26 cellular contexts compared by ENCODE assay signal in the genomic region with DNA sequence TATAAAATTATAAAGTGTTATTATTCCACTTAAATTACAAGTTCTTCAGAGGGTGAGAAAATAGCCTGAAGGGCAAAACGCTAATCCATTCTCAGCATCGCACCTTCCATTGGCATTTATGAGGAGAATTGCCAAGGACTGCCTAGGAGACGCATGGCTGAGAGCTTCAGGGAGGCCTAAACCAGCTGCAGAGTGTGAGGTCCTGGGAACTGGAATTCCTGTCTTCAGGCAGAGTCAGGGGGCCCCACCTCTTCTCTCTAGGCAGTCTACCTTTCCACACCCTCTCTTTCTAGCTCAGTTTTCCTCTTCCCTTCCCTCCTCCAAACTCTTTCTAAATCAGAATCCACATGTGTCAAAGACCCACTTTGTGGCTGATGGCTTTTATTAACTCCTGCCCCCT. TPM values are rescaled to one million over a fixed set of nuclear protein-coding genes. Genes with fewer than 3 reads are reported as not detected.
A peak's percentile ranks its signal among the peaks of the same experiment; 100 is the strongest.
DNase-seq lines count a peak whose midpoint lies in the region; ATAC-seq, FAIRE-seq and TF ChIP-seq lines count a peak whose summit lies in the region.
"Had no signal": no experiment of that assay in that cellular context is flagged by ENCODE, and none has a peak within 500 bp of the region (broad histone marks: within the 10 kb centered on the region; RNA-seq: fewer than 3 reads in every experiment).

No MANE protein-coding gene starts in this region.

- DNase-seq in H54 (ENCODE audit: insufficient read length, low spot score): no peak
- no peak for DNase-seq in WTC11 (ENCODE audit: low spot score)
- no peak for DNase-seq in memory B cell (ENCODE audit: low spot score in 2 of 2)
- DNase-seq in renal cortical epithelial cell (ENCODE audit: low read depth): peak; percentile 14
- no peak for DNase-seq in NCI-H748 treated with DMSO at 0.1 percent for 48 hours (lab: John Stamatoyannopoulos, UW)
- no peak for DNase-seq in DMS153 (lab: John Stamatoyannopoulos, UW)
- DNase-seq: CD8-positive, alpha-beta T cell; DMS 273 treated with DMSO at 0.1 percent for 48 hours; GM23248; HCEC 1CT; NCI-H1092; NCI-H1417 treated with DMSO at 0.1 percent for 48 hours; NCI-H1694 treated with DMSO at 0.1 percent for 48 hours; NCI-H2081; NCI-H2227 treated with DMSO at 0.1 percent for 48 hours; NCI-H510A; NCI-H774; Right ventricle myocardium superior; RPMI8226; T-helper 1 cell had no signal

- H3K4me1 Mint-ChIP-seq in WTC11 (peaks cover 9% of the 10 kb centered on the region), memory B cell (peaks cover 6% of the 10 kb centered on the region)

- H3K27me3 Mint-ChIP-seq in WTC11 (ENCODE audit: low read depth) (no peaks in the 10 kb centered on the region), memory B cell (peaks cover under 1% of the 10 kb centered on the region)

- no peaks in the 10 kb centered on the region for H3K36me3 Mint-ChIP-seq in WTC11
- H3K36me3 Mint-ChIP-seq in memory B cell: no peaks in the 10 kb centered on the region
- H3K36me3 Mint-ChIP-seq: CD8-positive, alpha-beta T cell; IgD-negative memory B cell had no signal

- POLR2A ChIA-PET in WTC11 (lab: Charles Lee): no interaction called here

- H3K27ac Mint-ChIP-seq in WTC11: no peak overlapping the region
- peak overlapping the region; percentile 12 for H3K27ac Mint-ChIP-seq in memory B cell
- H3K27ac Mint-ChIP-seq: CD8-positive, alpha-beta T cell had no signal

- no peak for TF ChIP-seq POLR2A in H54 (IDR thresholded peaks at IDR 0.05; ENCODE audit: low read depth, low read length)

- FAIRE-seq in H54 (lab: Jason Lieb, UNC): peak; percentile 77
- FAIRE-seq: GM18507 had no signal

- no peak overlapping the region for H3K4me3 Mint-ChIP-seq in WTC11
- H3K4me3 Mint-ChIP-seq in memory B cell: no peak overlapping the region
- H3K4me3 Mint-ChIP-seq: CD8-positive, alpha-beta T cell; IgD-negative memory B cell had no signal

- CTCF ChIA-PET in WTC11 (lab: Charles Lee): interaction anchor here (1.2 kb wide), 1 partner anchor 14 kb away, joined by 4 read pairs; no protein-coding TSS in a partner anchor

- TF ChIP-seq CTCF in WTC11 (IDR thresholded peaks at IDR 0.05): no peak

- ATAC-seq in WTC11: peak; percentile 91
- no peak for ATAC-seq in memory B cell (ENCODE audit: low read depth)
- no peak for ATAC-seq in GM19023 (IDR thresholded peaks at IDR 0.05; ENCODE audit: unreplicated experiment)
- ATAC-seq: CD8-positive, alpha-beta T cell had no signal

- no peaks in the 10 kb centered on the region for H3K9me3 Mint-ChIP-seq in WTC11
- no peaks in the 10 kb centered on the region for H3K9me3 Mint-ChIP-seq in memory B cell
- H3K9me3 Mint-ChIP-seq: CD8-positive, alpha-beta T cell; IgD-negative memory B cell had no signal

TF ChIP-seq in WTC11, 78 proteins besides CTCF, POLR2A, EP300 and RAD21:
- TF ChIP-seq, protein P1, sequence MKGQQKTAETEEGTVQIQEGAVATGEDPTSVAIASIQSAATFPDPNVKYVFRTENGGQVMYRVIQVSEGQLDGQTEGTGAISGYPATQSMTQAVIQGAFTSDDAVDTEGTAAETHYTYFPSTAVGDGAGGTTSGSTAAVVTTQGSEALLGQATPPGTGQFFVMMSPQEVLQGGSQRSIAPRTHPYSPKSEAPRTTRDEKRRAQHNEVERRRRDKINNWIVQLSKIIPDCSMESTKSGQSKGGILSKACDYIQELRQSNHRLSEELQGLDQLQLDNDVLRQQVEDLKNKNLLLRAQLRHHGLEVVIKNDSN (CRISPR knock-in tag; IDR thresholded peaks at IDR 0.05): no peak
- TF ChIP-seq CBFB (CRISPR knock-in tag; IDR thresholded peaks at IDR 0.05; ENCODE audit: low read depth) (no peak), SOX15 (CRISPR knock-in tag; IDR thresholded peaks at IDR 0.05) (no peak), ATF1 (CRISPR knock-in tag; IDR thresholded peaks at IDR 0.05) (no peak)
- TF ChIP-seq, protein P2, sequence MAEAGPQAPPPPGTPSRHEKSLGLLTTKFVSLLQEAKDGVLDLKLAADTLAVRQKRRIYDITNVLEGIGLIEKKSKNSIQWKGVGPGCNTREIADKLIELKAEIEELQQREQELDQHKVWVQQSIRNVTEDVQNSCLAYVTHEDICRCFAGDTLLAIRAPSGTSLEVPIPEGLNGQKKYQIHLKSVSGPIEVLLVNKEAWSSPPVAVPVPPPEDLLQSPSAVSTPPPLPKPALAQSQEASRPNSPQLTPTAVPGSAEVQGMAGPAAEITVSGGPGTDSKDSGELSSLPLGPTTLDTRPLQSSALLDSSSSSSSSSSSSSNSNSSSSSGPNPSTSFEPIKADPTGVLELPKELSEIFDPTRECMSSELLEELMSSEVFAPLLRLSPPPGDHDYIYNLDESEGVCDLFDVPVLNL (CRISPR knock-in tag; IDR thresholded peaks at IDR 0.05; ENCODE audit: borderline replicate concordance, low read depth): no peak
- TF ChIP-seq, protein P3, sequence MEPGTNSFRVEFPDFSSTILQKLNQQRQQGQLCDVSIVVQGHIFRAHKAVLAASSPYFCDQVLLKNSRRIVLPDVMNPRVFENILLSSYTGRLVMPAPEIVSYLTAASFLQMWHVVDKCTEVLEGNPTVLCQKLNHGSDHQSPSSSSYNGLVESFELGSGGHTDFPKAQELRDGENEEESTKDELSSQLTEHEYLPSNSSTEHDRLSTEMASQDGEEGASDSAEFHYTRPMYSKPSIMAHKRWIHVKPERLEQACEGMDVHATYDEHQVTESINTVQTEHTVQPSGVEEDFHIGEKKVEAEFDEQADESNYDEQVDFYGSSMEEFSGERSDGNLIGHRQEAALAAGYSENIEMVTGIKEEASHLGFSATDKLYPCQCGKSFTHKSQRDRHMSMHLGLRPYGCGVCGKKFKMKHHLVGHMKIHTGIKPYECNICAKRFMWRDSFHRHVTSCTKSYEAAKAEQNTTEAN (CRISPR knock-in tag; IDR thresholded peaks at IDR 0.05): no peak
- TF ChIP-seq, protein P4, sequence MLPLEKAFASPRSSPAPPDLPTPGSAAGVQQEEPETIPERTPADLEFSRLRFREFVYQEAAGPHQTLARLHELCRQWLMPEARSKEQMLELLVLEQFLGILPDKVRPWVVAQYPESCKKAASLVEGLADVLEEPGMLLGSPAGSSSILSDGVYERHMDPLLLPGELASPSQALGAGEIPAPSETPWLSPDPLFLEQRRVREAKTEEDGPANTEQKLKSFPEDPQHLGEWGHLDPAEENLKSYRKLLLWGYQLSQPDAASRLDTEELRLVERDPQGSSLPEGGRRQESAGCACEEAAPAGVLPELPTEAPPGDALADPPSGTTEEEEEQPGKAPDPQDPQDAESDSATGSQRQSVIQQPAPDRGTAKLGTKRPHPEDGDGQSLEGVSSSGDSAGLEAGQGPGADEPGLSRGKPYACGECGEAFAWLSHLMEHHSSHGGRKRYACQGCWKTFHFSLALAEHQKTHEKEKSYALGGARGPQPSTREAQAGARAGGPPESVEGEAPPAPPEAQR (CRISPR knock-in tag; IDR thresholded peaks at IDR 0.05): no peak
- TF ChIP-seq, protein P5, sequence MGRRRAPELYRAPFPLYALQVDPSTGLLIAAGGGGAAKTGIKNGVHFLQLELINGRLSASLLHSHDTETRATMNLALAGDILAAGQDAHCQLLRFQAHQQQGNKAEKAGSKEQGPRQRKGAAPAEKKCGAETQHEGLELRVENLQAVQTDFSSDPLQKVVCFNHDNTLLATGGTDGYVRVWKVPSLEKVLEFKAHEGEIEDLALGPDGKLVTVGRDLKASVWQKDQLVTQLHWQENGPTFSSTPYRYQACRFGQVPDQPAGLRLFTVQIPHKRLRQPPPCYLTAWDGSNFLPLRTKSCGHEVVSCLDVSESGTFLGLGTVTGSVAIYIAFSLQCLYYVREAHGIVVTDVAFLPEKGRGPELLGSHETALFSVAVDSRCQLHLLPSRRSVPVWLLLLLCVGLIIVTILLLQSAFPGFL (CRISPR knock-in tag; IDR thresholded peaks at IDR 0.05; ENCODE audit: borderline replicate concordance): no peak
- TF ChIP-seq, protein P6, sequence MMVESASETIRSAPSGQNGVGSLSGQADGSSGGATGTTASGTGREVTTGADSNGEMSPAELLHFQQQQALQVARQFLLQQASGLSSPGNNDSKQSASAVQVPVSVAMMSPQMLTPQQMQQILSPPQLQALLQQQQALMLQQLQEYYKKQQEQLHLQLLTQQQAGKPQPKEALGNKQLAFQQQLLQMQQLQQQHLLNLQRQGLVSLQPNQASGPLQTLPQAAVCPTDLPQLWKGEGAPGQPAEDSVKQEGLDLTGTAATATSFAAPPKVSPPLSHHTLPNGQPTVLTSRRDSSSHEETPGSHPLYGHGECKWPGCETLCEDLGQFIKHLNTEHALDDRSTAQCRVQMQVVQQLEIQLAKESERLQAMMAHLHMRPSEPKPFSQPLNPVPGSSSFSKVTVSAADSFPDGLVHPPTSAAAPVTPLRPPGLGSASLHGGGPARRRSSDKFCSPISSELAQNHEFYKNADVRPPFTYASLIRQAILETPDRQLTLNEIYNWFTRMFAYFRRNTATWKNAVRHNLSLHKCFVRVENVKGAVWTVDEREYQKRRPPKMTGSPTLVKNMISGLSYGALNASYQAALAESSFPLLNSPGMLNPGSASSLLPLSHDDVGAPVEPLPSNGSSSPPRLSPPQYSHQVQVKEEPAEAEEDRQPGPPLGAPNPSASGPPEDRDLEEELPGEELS (CRISPR knock-in tag; IDR thresholded peaks at IDR 0.05): no peak
- TF ChIP-seq, protein P7, sequence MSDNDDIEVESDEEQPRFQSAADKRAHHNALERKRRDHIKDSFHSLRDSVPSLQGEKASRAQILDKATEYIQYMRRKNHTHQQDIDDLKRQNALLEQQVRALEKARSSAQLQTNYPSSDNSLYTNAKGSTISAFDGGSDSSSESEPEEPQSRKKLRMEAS (CRISPR knock-in tag; IDR thresholded peaks at IDR 0.05): no peak
TF ChIP-seq in WTC11: peak in this region for 0.

RNA-seq across cellular contexts. Expression of a gene that starts 35.3 kb away (rescaled TPM):
- not detected in 3 replicates for total RNA-seq in WTC11 (2021)
- not detected in 2 replicates for total RNA-seq in renal cortical epithelial cell
- total RNA-seq: A673; CD8-positive, alpha-beta T cell; G401; GM23248; Right ventricle myocardium superior; SJSA1 had no signal
